30 cellular contexts compared by ENCODE assay signal in the genomic region with DNA sequence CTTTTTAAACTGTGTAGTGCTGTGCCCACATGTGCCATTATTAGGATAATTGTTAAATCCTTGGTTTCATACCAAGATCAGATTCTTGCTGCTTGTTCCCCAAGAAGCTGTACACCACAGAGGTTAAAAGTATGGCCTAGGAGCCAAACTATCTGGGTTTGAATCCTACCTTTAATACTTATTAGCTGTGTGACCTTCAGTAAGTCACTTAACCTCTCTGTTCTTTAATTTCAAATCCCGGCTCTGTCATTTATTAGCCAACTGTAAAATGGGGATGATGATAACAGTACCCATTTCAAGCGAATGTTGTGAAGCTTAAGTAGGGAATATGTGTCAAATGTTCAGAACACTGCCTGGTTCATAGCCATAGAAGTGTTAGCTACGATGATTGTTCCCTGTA. TPM values are rescaled to one million over a fixed set of nuclear protein-coding genes. Genes with fewer than 3 reads are reported as not detected.
"Had no signal": no experiment of that assay in that cellular context is flagged by ENCODE, and none has a peak within 500 bp of the region (broad histone marks: within the 10 kb centered on the region; RNA-seq: fewer than 3 reads in every experiment).

No MANE protein-coding gene starts in this region.

- H3K36me3 ChIP-seq: left lung, lower lobe of right lung, ovary, right atrium auricular region, stomach, suprapubic skin, tibial nerve, vagina had no signal

- H3K27me3 Mint-ChIP-seq: progenitor cell of endocrine pancreas, type B pancreatic cell had no signal

- FAIRE-seq: islet of Langerhans, kidney had no signal

- H3K4me3 Mint-ChIP-seq: immature natural killer cell; naive thymus-derived CD8-positive, alpha-beta T cell; stimulated activated naive B cell treated with anti-CD40 and anti-IgM and Interleukin-4, amounts not matched to agents 10 μg/mL and 1 μg/mL and 100 μg/mL, for 72 hours; type B pancreatic cell had no signal

- DNase-seq: hypothalamus; immature natural killer cell; kidney; left colon; left lung; lower lobe of right lung; mammary epithelial cell; mesenchymal stem cell; naive thymus-derived CD8-positive, alpha-beta T cell; ovary; stimulated activated CD4-positive, alpha-beta T cell treated with anti-CD3 and anti-CD28 coated beads, Interleukin-12 subunit alpha, Interleukin-12 subunit beta, amount 100 ng/mL, for 4 hours; stimulated activated CD4-positive, alpha-beta T cell treated with anti-CD3 and anti-CD28 coated beads, Interleukin-15, amount 100 ng/mL, for 24 hours; stimulated activated CD4-positive, alpha-beta T cell treated with anti-CD3 and anti-CD28 coated beads, Interleukin-2, amount 100 ng/mL, for 24 hours; stimulated activated CD4-positive, alpha-beta T cell treated with anti-CD3 and anti-CD28 coated beads, Interleukin-4, amount 100 ng/mL, for 1 hour; stimulated activated naive B cell treated with anti-CD40 and anti-IgM and Interleukin-4, amounts not matched to agents 10 μg/mL and 1 μg/mL and 100 μg/mL, for 72 hours; stimulated activated naive CD8-positive, alpha-beta T cell treated with anti-CD3 and anti-CD28 coated beads, Interleukin-15, Interleukin-2, amounts not matched to agents 100 U/mL and 50 U/mL, for 24 hours; stomach had no signal

- H3K9me3 Mint-ChIP-seq: immature natural killer cell, type B pancreatic cell had no signal

- H3K4me3 ChIP-seq: left lung, lower lobe of right lung, ovary, right atrium auricular region, skin epidermis, stomach, suprapubic skin, tibial nerve, vagina had no signal

- H3K36me3 Mint-ChIP-seq: immature natural killer cell, type B pancreatic cell had no signal

- H3K27ac ChIP-seq: left lung, lower lobe of right lung, ovary, right atrium auricular region, skin epidermis, stomach, suprapubic skin, tibial nerve, vagina had no signal

- H3K27me3 ChIP-seq: left lung, ovary, right atrium auricular region, tibial nerve, vagina had no signal

- H3K27ac Mint-ChIP-seq: immature natural killer cell; naive thymus-derived CD8-positive, alpha-beta T cell; progenitor cell of endocrine pancreas; stimulated activated naive B cell treated with anti-CD40 and anti-IgM and Interleukin-4, amounts not matched to agents 10 μg/mL and 1 μg/mL and 100 μg/mL, for 72 hours; type B pancreatic cell had no signal

- H3K4me1 ChIP-seq: left lung, lower lobe of right lung, right atrium auricular region, stomach, suprapubic skin, tibial nerve, vagina had no signal

- H3K4me1 Mint-ChIP-seq: immature natural killer cell; naive thymus-derived CD8-positive, alpha-beta T cell; stimulated activated naive B cell treated with anti-CD40 and anti-IgM and Interleukin-4, amounts not matched to agents 10 μg/mL and 1 μg/mL and 100 μg/mL, for 72 hours had no signal

- ATAC-seq: left colon; left lung; lower lobe of right lung; naive thymus-derived CD8-positive, alpha-beta T cell; sciatic nerve; stimulated activated naive B cell treated with anti-CD40 and anti-IgM and Interleukin-4, amounts not matched to agents 10 μg/mL and 1 μg/mL and 100 μg/mL, for 72 hours; stimulated activated naive CD8-positive, alpha-beta T cell treated with anti-CD3 and anti-CD28 coated beads, Interleukin-15, Interleukin-2, amounts not matched to agents 100 U/mL and 50 U/mL, for 24 hours had no signal

- H3K9me3 ChIP-seq: left lung, lower lobe of right lung, ovary, right atrium auricular region, suprapubic skin, vagina had no signal

RNA-seq across cellular contexts. Expression of gene NKAIN1, which starts 32.6 kb away (rescaled TPM):
- total RNA-seq: left lung; liver; lower lobe of right lung; naive thymus-derived CD8-positive, alpha-beta T cell; omental fat pad; pulmonary artery endothelial cell; right atrium auricular region; stomach; tibial nerve; ureter; vagina had no signal
- polyA plus RNA-seq: liver; naive thymus-derived CD8-positive, alpha-beta T cell had no signal
